In genomic region chr9:133918123-133918813, GRCh38 we compare ENCODE assay signal across 21 cellular contexts.
A peak's percentile ranks its signal among the peaks of the same experiment; 100 is the strongest.
DNase-seq lines count a peak whose midpoint lies in the region; ATAC-seq and TF ChIP-seq lines count a peak whose summit lies in the region.
"Had no signal": no experiment of that assay in that cellular context is flagged by ENCODE, and none has a peak within 500 bp of the region (broad histone marks: within the 10 kb centered on the region; RNA-seq: fewer than 3 reads in every experiment).

No MANE protein-coding gene starts in this region.

- no peak overlapping the region for H4K91ac ChIP-seq in H9 (ENCODE audit: insufficient read length, low read depth, low read length)

- no peak overlapping the region for H3K4ac ChIP-seq in H9 (ENCODE audit: low read depth, low read length)

- no peak overlapping the region for H2AFZ ChIP-seq in H9 (ENCODE audit: low read length)

- H3K27ac ChIP-seq in H9 (ENCODE audit: insufficient read length, low read depth, low read length) (no peak overlapping the region), gastrocnemius medialis (peak overlapping the region in 3 of 4 donors; percentile 36 to 43 (median 39))
- H3K27ac ChIP-seq: SJSA1 had no signal

- H3K9me3 Mint-ChIP-seq in H9 (no peaks in the 10 kb centered on the region; a peak in 1 of 5 replicates), brain (peaks cover 0 to 5% (median 2%) of the 10 kb centered on the region in 5 experiments)
- H3K9me3 Mint-ChIP-seq: activated T-helper 2 cell treated with anti-CD3 and anti-CD28 coated beads, Interferon-gamma antibody, Interleukin-2, Interleukin-4, amounts not matched to agents 10 μg/mL and 5 μg/mL and 100 μg/mL, durations not matched to agents 14 hours and 24 hours and 36 hours had no signal

- intact Hi-C loops in gastrocnemius medialis (cut with DNase I; ENCODE audit: low total_unique reads) = no loop called here

- H3K79me1 ChIP-seq in H9 (ENCODE audit: insufficient read depth, low read depth, low read length, poor library complexity, severe bottlenecking) = no peaks in the 10 kb centered on the region

- H3K14ac ChIP-seq in H9 (ENCODE audit: insufficient read depth, low read length) = peak overlapping the region; percentile 78

- H3K9ac ChIP-seq in H9 (ENCODE audit: extremely low read depth, insufficient read length, low read length) = no peak overlapping the region

- ATAC-seq in gastrocnemius medialis (no peak), HG02970 (IDR thresholded peaks at IDR 0.05; ENCODE audit: low FRiP score, unreplicated experiment) (no peak)
- ATAC-seq: activated CD8-positive, alpha-beta memory T cell treated with anti-CD3 and anti-CD28 coated beads, Interleukin-2, amount 10 ng/mL, durations not matched to agents 7 days and 5 days; sciatic nerve had no signal

- DNase-seq in H9 = no peak
- DNase-seq in inferior parietal cortex (ENCODE audit: extremely low spot score) = peak; percentile 11
- DNase-seq in gastrocnemius medialis = no peak
- no peak for DNase-seq in stimulated activated CD4-positive, alpha-beta T cell treated with anti-CD3 and anti-CD28 coated beads, Interleukin-4, amount 100 ng/mL, for 4 hours
- no peak for DNase-seq in HCEC 1CT
- DNase-seq: activated CD8-positive, alpha-beta memory T cell treated with anti-CD3 and anti-CD28 coated beads, Interleukin-2, amount 10 ng/mL, durations not matched to agents 7 days and 5 days; AML-193; cerebellar nuclear complex; GF-D8; Karpas-422; midbrain; NCI-H1092 treated with DMSO at 0.1 percent for 48 hours; NCI-H2107; occipital lobe; stimulated activated CD4-positive, alpha-beta T cell treated with anti-CD3 and anti-CD28 coated beads, Interleukin-2, amount 100 ng/mL, for 24 hours; T-helper 9 cell had no signal

- H3K27me3 Mint-ChIP-seq in H9 (ENCODE audit: low read depth) = no peaks in the 10 kb centered on the region
- no peaks in the 10 kb centered on the region for H3K27me3 Mint-ChIP-seq in brain
- H3K27me3 Mint-ChIP-seq: activated CD8-positive, alpha-beta memory T cell treated with anti-CD3 and anti-CD28 coated beads, Interleukin-2, amount 10 ng/mL, durations not matched to agents 7 days and 5 days had no signal

- no peak overlapping the region for H2BK12ac ChIP-seq in H9 (ENCODE audit: insufficient read length, low read depth, low read length)

- no peak overlapping the region for H3T11ph ChIP-seq in H9 (ENCODE audit: low read length)

- peaks cover 0 to 5% (median 0%) of the 10 kb centered on the region in 3 experiments; a peak in 3 of 7 replicates for H3K36me3 Mint-ChIP-seq in H9 (ENCODE audit: insufficient read depth in 1 of 3, low read depth in 3 of 3)
- peaks cover 11% of the 10 kb centered on the region for H3K36me3 Mint-ChIP-seq in brain
- H3K36me3 Mint-ChIP-seq: activated CD8-positive, alpha-beta memory T cell treated with anti-CD3 and anti-CD28 coated beads, Interleukin-2, amount 10 ng/mL, durations not matched to agents 7 days and 5 days had no signal

- H3K27ac Mint-ChIP-seq in H9 (peak overlapping the region; percentile 14 to 85 (median 73); a peak in 5 of 7 replicates), brain (peak overlapping the region; percentile 90 to 98 (median 97))
- H3K27ac Mint-ChIP-seq: activated T-helper 2 cell treated with anti-CD3 and anti-CD28 coated beads, Interferon-gamma antibody, Interleukin-2, Interleukin-4, amounts not matched to agents 10 μg/mL and 5 μg/mL and 100 μg/mL, durations not matched to agents 14 hours and 24 hours and 36 hours had no signal

- no peak overlapping the region for H4K8ac ChIP-seq in H9 (replicated peaks; ENCODE audit: insufficient read length, low read depth, low read length)

- H2AK5ac ChIP-seq in H9 (ENCODE audit: insufficient read length, low read length) = no peak overlapping the region

- H2BK5ac ChIP-seq in H9 (ENCODE audit: insufficient read length, low read length) = no peak overlapping the region

- no peak overlapping the region for H3K4me3 ChIP-seq in gastrocnemius medialis
- H3K4me3 ChIP-seq: SJSA1 had no signal

- no peak overlapping the region for H3K4me3 Mint-ChIP-seq in H9
- peak overlapping the region; percentile 3 to 70 (median 45) for H3K4me3 Mint-ChIP-seq in brain
- H3K4me3 Mint-ChIP-seq: activated CD8-positive, alpha-beta memory T cell treated with anti-CD3 and anti-CD28 coated beads, Interleukin-2, amount 10 ng/mL, durations not matched to agents 7 days and 5 days had no signal

- no peak overlapping the region for H3K18ac ChIP-seq in H9 (ENCODE audit: insufficient read length, low read depth, low read length)

- no peak overlapping the region for H4K5ac ChIP-seq in H9 (ENCODE audit: insufficient read length, low read depth, low read length)

- no peaks in the 10 kb centered on the region for H3K27me3 ChIP-seq in H9 (ENCODE audit: insufficient read depth, low read length)
- H3K27me3 ChIP-seq in gastrocnemius medialis = peaks cover 0 to 6% (median 4%) of the 10 kb centered on the region in 3 donors
- H3K27me3 ChIP-seq: SJSA1 had no signal

- no peak for TF ChIP-seq POLR2A in gastrocnemius medialis (IDR thresholded peaks at IDR 0.05)

- in situ Hi-C loops in gastrocnemius medialis (cut with MboI; ENCODE audit: low sequenced_read_pairs in 4 of 4) = no loop called here

- no peaks in the 10 kb centered on the region for H3K36me3 ChIP-seq in gastrocnemius medialis

- H3K4me1 ChIP-seq in H9 (ENCODE audit: insufficient read depth, low read length) (peaks cover 5% of the 10 kb centered on the region; the same call in 1 of the 2 replicates), gastrocnemius medialis (no peaks in the 10 kb centered on the region)

- peaks cover 5% of the 10 kb centered on the region for H4K20me1 ChIP-seq in H9 (ENCODE audit: control insufficient read depth, insufficient read depth, insufficient read length)

- no peak overlapping the region for H3K4me2 ChIP-seq in H9 (ENCODE audit: insufficient read depth, insufficient read length, low read length)

- peaks cover 40 to 54% of the 10 kb centered on the region in 2 experiments for H3K4me1 Mint-ChIP-seq in H9
- H3K4me1 Mint-ChIP-seq in brain = peaks cover 82% of the 10 kb centered on the region
- H3K4me1 Mint-ChIP-seq: activated CD8-positive, alpha-beta memory T cell treated with anti-CD3 and anti-CD28 coated beads, Interleukin-2, amount 10 ng/mL, durations not matched to agents 7 days and 5 days had no signal

- peaks cover 3% of the 10 kb centered on the region; the same call in 1 of the 2 replicates for H3K79me2 ChIP-seq in H9 (ENCODE audit: insufficient read depth, low read length)

- TF ChIP-seq CTCF in H9 (conservative IDR thresholded peaks at IDR 0.05) (no peak), brain (conservative IDR thresholded peaks at IDR 0.05) (no peak), gastrocnemius medialis (IDR thresholded peaks at IDR 0.05 in 4 of 5, conservative IDR thresholded peaks at IDR 0.05 in 1 of 5) (no peak)

- no peaks in the 10 kb centered on the region for H3K23me2 ChIP-seq in H9 (ENCODE audit: insufficient read length, low read depth, low read length, poor library complexity, severe bottlenecking)

- H2BK20ac ChIP-seq in H9 (ENCODE audit: low read depth, low read length, poor library complexity, severe bottlenecking) = no peak overlapping the region

- H3K23ac ChIP-seq in H9 (ENCODE audit: insufficient read length, low read depth, low read length) = no peak overlapping the region

- no peak overlapping the region for H2BK120ac ChIP-seq in H9 (ENCODE audit: low read depth, low read length, poor library complexity, severe bottlenecking)

- no peaks in the 10 kb centered on the region for H3K9me3 ChIP-seq in H9 (ENCODE audit: control insufficient read depth, low read depth, low read length)
- no peaks in the 10 kb centered on the region for H3K9me3 ChIP-seq in gastrocnemius medialis
- H3K9me3 ChIP-seq: SJSA1 had no signal

- H3K56ac ChIP-seq in H9 (ENCODE audit: insufficient read length, low read depth, low read length) = no peak overlapping the region

- H2BK15ac ChIP-seq in H9 (ENCODE audit: low read depth, low read length) = no peak overlapping the region

- WGBS in H9 (ENCODE audit: extremely low coverage, insufficient read length, low lambda C conversion rate) = no CpG with 5 or more reads among the region's 24 CpGs

Comparison
In these comparisons a context has a peak if more than half of its experiments do, and no peak if none do; other contexts are left out.
1. H3K4me3 Mint-ChIP-seq: peak in brain (5 of 5); none in H9 (0 of 2).